Comparison of ENCODE assay signal across 8 cellular contexts in the genomic region with DNA sequence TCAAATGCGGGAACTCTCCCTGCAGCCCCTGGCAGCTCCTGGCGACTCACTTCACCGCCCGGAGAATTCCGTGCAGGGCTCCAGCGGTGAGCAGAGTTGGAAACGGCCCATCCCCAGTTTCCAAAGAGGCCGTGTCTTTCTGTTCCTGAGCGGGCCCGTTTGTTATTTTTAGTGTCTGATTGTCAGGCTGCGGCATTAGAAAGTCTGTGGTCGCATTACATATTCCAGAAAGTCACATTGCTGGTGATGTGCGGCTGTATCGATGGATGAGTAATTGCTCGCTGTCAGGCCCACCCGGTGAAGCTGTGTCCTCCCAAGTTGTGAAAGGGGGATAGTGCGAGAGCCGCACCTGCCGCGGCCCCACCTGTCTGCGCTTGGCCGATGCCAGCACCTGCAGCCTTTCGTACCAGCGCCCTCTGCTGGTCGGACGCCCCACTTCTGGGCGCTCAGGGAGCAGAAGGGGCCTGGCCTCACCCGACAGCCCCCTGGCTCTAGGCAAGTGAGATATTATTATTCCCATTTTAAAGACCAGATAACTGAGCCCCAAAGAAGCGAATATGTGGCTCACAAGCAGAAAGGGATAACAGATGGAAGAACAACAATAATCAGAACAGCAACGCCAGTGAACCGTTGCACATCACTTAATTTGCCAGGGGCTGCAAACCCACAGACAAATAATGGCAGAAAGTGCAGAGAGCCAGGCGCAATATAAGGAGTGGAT.
A peak's percentile ranks its signal among the peaks of the same experiment; 100 is the strongest.
DNase-seq lines count a peak whose midpoint lies in the region; ATAC-seq and TF ChIP-seq lines count a peak whose summit lies in the region.

No MANE protein-coding gene starts in this region.

- no peaks in the 10 kb centered on the region for H3K36me3 ChIP-seq in IMR-90 (ENCODE audit: control insufficient read depth, insufficient read depth, low read length)
- no peaks in the 10 kb centered on the region for H3K36me3 ChIP-seq in SU-DHL-6 (ENCODE audit: low read length)
- H3K36me3 ChIP-seq in sigmoid colon, result no peaks in the 10 kb centered on the region

- TF ChIP-seq CTCF in AG04449 (IDR thresholded peaks at IDR 0.05; ENCODE audit: insufficient read depth, low read length, missing control alignments) (peak; percentile 89), IMR-90 (conservative IDR thresholded peaks at IDR 0.05; ENCODE audit: low read depth, low read length) (peak; percentile 58), SU-DHL-6 (IDR thresholded peaks at IDR 0.05; ENCODE audit: insufficient read depth, low read length, poor library complexity, severe bottlenecking) (peak; percentile 94), sigmoid colon (IDR thresholded peaks at IDR 0.05) (peak; percentile 17 to 77 (median 66))

- no peaks in the 10 kb centered on the region for H3K79me1 ChIP-seq in IMR-90 (ENCODE audit: low read depth in 1 of 2, low read length in 2 of 2)

- H3K79me2 ChIP-seq in SU-DHL-6 (ENCODE audit: insufficient read depth, low read length), result no peaks in the 10 kb centered on the region

- peak overlapping the region; percentile 9 for H3K4me3 Mint-ChIP-seq in activated naive CD8-positive, alpha-beta T cell treated with anti-CD3 and anti-CD28 coated beads, Interleukin-2, amount 10 ng/mL, durations not matched to agents 7 days and 5 days

- no peak overlapping the region for H3K27ac Mint-ChIP-seq in activated naive CD8-positive, alpha-beta T cell treated with anti-CD3 and anti-CD28 coated beads, Interleukin-2, amount 10 ng/mL, durations not matched to agents 7 days and 5 days

- ATAC-seq in GM19043 (IDR thresholded peaks at IDR 0.05; ENCODE audit: low read depth, unreplicated experiment), result peak; percentile 64
- no peak for ATAC-seq in IMR-90 (ENCODE audit: low read depth)
- ATAC-seq in activated naive CD8-positive, alpha-beta T cell treated with anti-CD3 and anti-CD28 coated beads, Interleukin-2, amount 10 ng/mL, durations not matched to agents 7 days and 5 days (ENCODE audit: low read depth), result peak; percentile 85
- ATAC-seq in right cardiac atrium, result peak; percentile 72 to 78
- ATAC-seq in HG03439 (IDR thresholded peaks at IDR 0.05; ENCODE audit: unreplicated experiment), result no peak

- no peak overlapping the region for H2BK120ac ChIP-seq in IMR-90 (ENCODE audit: low read depth, low read length)

- CTCF ChIA-PET in AG04449 (lab: Yijun Ruan, JAX) (interaction anchor here (0.6 to 10.2 kb wide), 5 partner anchors 9 to 905 kb away, joined by 3 to 91 read pairs (median 3); no protein-coding TSS in a partner anchor), IMR-90 (lab: Yijun Ruan, JAX) (no interaction called here)

- no peaks in the 10 kb centered on the region for H3F3A ChIP-seq in SU-DHL-6 (ENCODE audit: insufficient read depth)

- peaks cover 10% of the 10 kb centered on the region for H3K4me1 Mint-ChIP-seq in activated naive CD8-positive, alpha-beta T cell treated with anti-CD3 and anti-CD28 coated beads, Interleukin-2, amount 10 ng/mL, durations not matched to agents 7 days and 5 days

- no peak overlapping the region for H3K4me3 ChIP-seq in AG04449 (ENCODE audit: low read depth, low read length)
- H3K4me3 ChIP-seq in IMR-90 (ENCODE audit: insufficient read depth, low read depth, low read length), result no peak overlapping the region
- no peak overlapping the region for H3K4me3 ChIP-seq in SU-DHL-6 (ENCODE audit: insufficient read depth, low read length, poor library complexity, severe bottlenecking)
- H3K4me3 ChIP-seq in right cardiac atrium (ENCODE audit: low read length), result no peak overlapping the region
- no peak overlapping the region for H3K4me3 ChIP-seq in sigmoid colon

- H3K27ac ChIP-seq in IMR-90 (ENCODE audit: insufficient read depth, low read length) (no peak overlapping the region), SU-DHL-6 (ENCODE audit: low read depth, low read length) (no peak overlapping the region), right cardiac atrium (ENCODE audit: low read length) (no peak overlapping the region), sigmoid colon (no peak overlapping the region)

- H3K4me2 ChIP-seq in IMR-90 (ENCODE audit: low read depth, low read length), result no peak overlapping the region
- H3K4me2 ChIP-seq in SU-DHL-6 (ENCODE audit: low read depth, low read length, poor library complexity, severe bottlenecking), result peak overlapping the region; percentile 17

- H3K4me1 ChIP-seq in IMR-90 (ENCODE audit: control insufficient read depth, insufficient read depth, low read length) (no peaks in the 10 kb centered on the region), right cardiac atrium (ENCODE audit: control insufficient read depth, insufficient read depth, low read length) (no peaks in the 10 kb centered on the region), sigmoid colon (peaks cover 0 to 5% (median 2%) of the 10 kb centered on the region in 4 donors)

- no peak overlapping the region for H3K4ac ChIP-seq in IMR-90 (ENCODE audit: low read depth, low read length)

- BruUV-seq in IMR-90 (replicated peaks; lab: Mats Ljungman, UMichigan), result no TSS peak

- WGBS in IMR-90 (ENCODE audit: extremely low coverage in 2 of 2, insufficient read length in 1 of 2), 2 experiments, result 50% methylated on average over 9 of the region's 32 CpGs; no CpG with 5 or more reads in 1 of the 2 experiments
- WGBS in right cardiac atrium, result 18% methylated on average over 32 of the region's 32 CpGs
- WGBS in sigmoid colon, 2 donors, result 14 to 18% methylated on average over 32 of the region's 32 CpGs

- TF ChIP-seq EP300 in sigmoid colon (IDR thresholded peaks at IDR 0.05), result no peak

- peaks cover 7% of the 10 kb centered on the region for H3K27me3 Mint-ChIP-seq in activated naive CD8-positive, alpha-beta T cell treated with anti-CD3 and anti-CD28 coated beads, Interleukin-2, amount 10 ng/mL, durations not matched to agents 7 days and 5 days

- no peaks in the 10 kb centered on the region for H4K20me1 ChIP-seq in IMR-90 (ENCODE audit: insufficient read depth, low read length)
- no peaks in the 10 kb centered on the region for H4K20me1 ChIP-seq in SU-DHL-6 (ENCODE audit: low read depth, low read length)

- H3K9ac ChIP-seq in IMR-90 (ENCODE audit: low read depth, low read length), result no peak overlapping the region
- H3K9ac ChIP-seq in SU-DHL-6 (ENCODE audit: low read length), result no peak overlapping the region

- H3K9me2 ChIP-seq in SU-DHL-6 (replicated peaks; ENCODE audit: insufficient read depth, low read length), result no peaks in the 10 kb centered on the region

- H3K9me3 ChIP-seq in IMR-90 (ENCODE audit: control insufficient read depth, insufficient read depth, low read length), result no peaks in the 10 kb centered on the region
- H3K9me3 ChIP-seq in SU-DHL-6 (ENCODE audit: insufficient read depth, low read length), result no peaks in the 10 kb centered on the region
- H3K9me3 ChIP-seq in right cardiac atrium (ENCODE audit: control insufficient read depth, low read length), result peaks cover 1% of the 10 kb centered on the region
- peaks cover 0 to 2% (median 0%) of the 10 kb centered on the region in 4 donors for H3K9me3 ChIP-seq in sigmoid colon

- H3K18ac ChIP-seq in IMR-90 (ENCODE audit: low read depth, low read length), result no peak overlapping the region

- peak; percentile 54 for TF ChIP-seq RAD21 in IMR-90 (IDR thresholded peaks at IDR 0.05; ENCODE audit: low read length)

- no peak overlapping the region for H3K23ac ChIP-seq in IMR-90 (ENCODE audit: low read depth, low read length)

- no peak overlapping the region for H4K5ac ChIP-seq in IMR-90 (ENCODE audit: low read depth, low read length)

- H2AFZ ChIP-seq in IMR-90 (replicated peaks; ENCODE audit: low read length, poor library complexity), result no peak overlapping the region
- H2AFZ ChIP-seq in SU-DHL-6 (ENCODE audit: low read depth, low read length, severe bottlenecking), result peak overlapping the region; percentile 12

- in situ Hi-C loops in IMR-90 (cut with MboI; ENCODE audit: low sequenced_read_pairs), result loop anchor here (25.0 kb wide), 1 partner anchor 905 kb away; no protein-coding TSS in a partner anchor

- H2BK15ac ChIP-seq in IMR-90 (ENCODE audit: low read depth, low read length), result no peak overlapping the region

- no peak overlapping the region for H2AK9ac ChIP-seq in IMR-90 (replicated peaks; ENCODE audit: low read depth, low read length, poor library complexity)

- no peak overlapping the region for H2BK20ac ChIP-seq in IMR-90 (ENCODE audit: low read depth, low read length)

- H3K9me3 Mint-ChIP-seq in activated naive CD8-positive, alpha-beta T cell treated with anti-CD3 and anti-CD28 coated beads, Interleukin-2, amount 10 ng/mL, durations not matched to agents 7 days and 5 days, result peaks cover under 1% of the 10 kb centered on the region

- TF ChIP-seq POLR2A in IMR-90 (IDR thresholded peaks at IDR 0.05; ENCODE audit: low read depth, low read length) (no peak), sigmoid colon (IDR thresholded peaks at IDR 0.05) (no peak)

- no peak overlapping the region for H4K91ac ChIP-seq in IMR-90 (ENCODE audit: insufficient read depth, low read depth, low read length)

- no peak overlapping the region for H3K56ac ChIP-seq in IMR-90 (ENCODE audit: extremely low read depth, insufficient read depth, low read length)

- no peaks in the 10 kb centered on the region for H3K36me3 Mint-ChIP-seq in activated naive CD8-positive, alpha-beta T cell treated with anti-CD3 and anti-CD28 coated beads, Interleukin-2, amount 10 ng/mL, durations not matched to agents 7 days and 5 days

- H2BK5ac ChIP-seq in IMR-90 (ENCODE audit: low read depth, low read length, poor library complexity, severe bottlenecking), result no peak overlapping the region

- H4K8ac ChIP-seq in IMR-90 (ENCODE audit: low read depth in 2 of 2, low read length in 2 of 2), result no peak overlapping the region

- no peaks in the 10 kb centered on the region for H3K9me1 ChIP-seq in IMR-90 (ENCODE audit: insufficient read depth, low read length)

- intact Hi-C loops in IMR-90 (cut with micrococcal nuclease), result loop anchor here (1.0 to 10.0 kb wide), 2 partner anchors 328 to 905 kb away; no protein-coding TSS in a partner anchor
- intact Hi-C loops in right cardiac atrium (cut with DNase I), result loop anchor here in 1 of 4 donors (5.0 kb wide), 1 partner anchor 900 kb away; no protein-coding TSS in a partner anchor
- intact Hi-C loops in sigmoid colon (cut with DNase I), result no loop called here

- dilution Hi-C loops in IMR-90 (cut with HindIII; ENCODE audit: low sequenced_read_pairs, unreplicated experiment), result no loop called here

- POLR2A ChIA-PET in AG04449 (lab: Yijun Ruan, JAX), result no interaction called here
- POLR2A ChIA-PET in IMR-90 (lab: Charles Lee; ENCODE audit: unreplicated experiment), result no interaction called here
- POLR2A ChIA-PET in activated naive CD8-positive, alpha-beta T cell treated with anti-CD3 and anti-CD28 coated beads, Interleukin-2, amount 10 ng/mL, durations not matched to agents 7 days and 5 days (lab: Charles Lee), result no interaction called here

- no peak overlapping the region for H2AK5ac ChIP-seq in IMR-90 (ENCODE audit: low read depth, low read length)

- H3K14ac ChIP-seq in IMR-90 (replicated peaks; ENCODE audit: low read depth, low read length), result no peak overlapping the region

- DNase-seq in AG04449 (ENCODE audit: low read depth, low spot score) (no peak), IMR-90 (no peak), right cardiac atrium (peak; percentile 63 to 89 (median 85)), sigmoid colon (peak; percentile 76)
- peak; percentile 88 for DNase-seq in activated naive CD8-positive, alpha-beta T cell treated with anti-CD3 and anti-CD28 coated beads, Interleukin-2, amount 10 ng/mL, durations not matched to agents 7 days and 5 days

- H3K27me3 ChIP-seq in IMR-90 (ENCODE audit: control insufficient read depth, insufficient read depth, low read length) (no peaks in the 10 kb centered on the region; the same call in 1 of the 2 replicates), SU-DHL-6 (ENCODE audit: low read length) (no peaks in the 10 kb centered on the region), right cardiac atrium (ENCODE audit: control insufficient read depth, insufficient read depth) (no peaks in the 10 kb centered on the region), sigmoid colon (peaks cover 3 to 14% (median 6%) of the 10 kb centered on the region in 3 donors)

Comparison
In these comparisons a context has a peak if more than half of its experiments do, and no peak if none do; other contexts are left out.
1. DNase-seq: peak in activated naive CD8-positive, alpha-beta T cell treated with anti-CD3 and anti-CD28 coated beads, Interleukin-2, amount 10 ng/mL, durations not matched to agents 7 days and 5 days (single experiment), right cardiac atrium (3 of 3) and sigmoid colon (single experiment); none in AG04449 (single experiment) and IMR-90 (single experiment).
2. ATAC-seq: peak in GM19043 (single experiment), activated naive CD8-positive, alpha-beta T cell treated with anti-CD3 and anti-CD28 coated beads, Interleukin-2, amount 10 ng/mL, durations not matched to agents 7 days and 5 days (single experiment) and right cardiac atrium (2 of 2); none in IMR-90 (single experiment) and HG03439 (single experiment).
3. Peak in every context shown above with its lines, with median percentiles within 50 percentile points of each other: CTCF ChIP-seq.